ENCODE assay signal across 12 cellular contexts in the genomic region with DNA sequence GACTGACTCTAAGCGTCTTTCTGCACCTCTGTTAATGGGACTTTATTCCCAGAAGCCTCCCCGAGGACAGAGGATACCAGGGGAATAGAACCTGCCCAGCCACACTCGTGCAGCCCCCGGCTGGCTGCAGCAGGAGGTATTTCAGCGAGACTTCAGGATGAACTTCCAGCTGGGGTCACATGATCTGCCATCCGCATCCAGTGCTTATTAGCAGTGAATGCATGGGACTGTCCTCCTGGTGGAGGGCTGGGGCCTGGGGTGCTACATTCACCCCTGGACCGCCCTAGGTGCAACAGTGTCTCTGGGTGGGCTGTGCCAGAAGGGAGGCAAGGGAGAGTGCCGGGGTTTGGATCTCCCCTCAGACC. TPM values are rescaled to one million over a fixed set of nuclear protein-coding genes. Genes with fewer than 3 reads are reported as not detected.
DNase-seq lines count a peak whose midpoint lies in the region; ATAC-seq and TF ChIP-seq lines count a peak whose summit lies in the region.
"Had no signal": no experiment of that assay in that cellular context is flagged by ENCODE, and none has a peak within 500 bp of the region (broad histone marks: within the 10 kb centered on the region; RNA-seq: fewer than 3 reads in every experiment).

No MANE protein-coding gene starts in this region.

- TF ChIP-seq CTCF in stomach (IDR thresholded peaks at IDR 0.05) (no peak), foreskin keratinocyte (conservative IDR thresholded peaks at IDR 0.05) (no peak)

- no peak for ATAC-seq in foreskin keratinocyte

- H3K4me3 Mint-ChIP-seq in T-helper 2 cell treated with Interferon-gamma antibody and Interleukin-4, amounts not matched to agents 5 μg/mL and 100 μg/mL, for 36 hours: peak overlapping the region; percentile 51
- peak overlapping the region; percentile 65 for H3K4me3 Mint-ChIP-seq in activated naive CD8-positive, alpha-beta T cell

- no peaks in the 10 kb centered on the region for H3K4me1 Mint-ChIP-seq in T-helper 2 cell treated with Interferon-gamma antibody and Interleukin-4, amounts not matched to agents 5 μg/mL and 100 μg/mL, for 36 hours (ENCODE audit: low read depth)
- peaks cover 20% of the 10 kb centered on the region for H3K4me1 Mint-ChIP-seq in activated naive CD8-positive, alpha-beta T cell (ENCODE audit: low read depth)

- intact Hi-C loops in stomach (cut with DNase I; ENCODE audit: low total_unique reads): no loop called here

- WGBS in stomach, 5 donors: 80 to 91% (median 89%) methylated on average over 6 to 8 of the region's 8 CpGs

- peaks cover 29% of the 10 kb centered on the region for H3K27me3 Mint-ChIP-seq in T-helper 2 cell treated with Interferon-gamma antibody and Interleukin-4, amounts not matched to agents 5 μg/mL and 100 μg/mL, for 36 hours (ENCODE audit: low read depth)
- H3K27me3 Mint-ChIP-seq in activated naive CD8-positive, alpha-beta T cell: no peaks in the 10 kb centered on the region

- no peaks in the 10 kb centered on the region for H3K36me3 Mint-ChIP-seq in T-helper 2 cell treated with Interferon-gamma antibody and Interleukin-4, amounts not matched to agents 5 μg/mL and 100 μg/mL, for 36 hours (ENCODE audit: low read depth)
- no peaks in the 10 kb centered on the region for H3K36me3 Mint-ChIP-seq in activated naive CD8-positive, alpha-beta T cell

- no peak for TF ChIP-seq EP300 in stomach (IDR thresholded peaks at IDR 0.05)

- H3K9me3 ChIP-seq in stomach: no peaks in the 10 kb centered on the region

- peak overlapping the region; percentile 10 for H3K27ac Mint-ChIP-seq in T-helper 2 cell treated with Interferon-gamma antibody and Interleukin-4, amounts not matched to agents 5 μg/mL and 100 μg/mL, for 36 hours
- H3K27ac Mint-ChIP-seq in activated naive CD8-positive, alpha-beta T cell: no peak overlapping the region

- H3K27ac ChIP-seq in stomach: peak overlapping the region in 4 of 5 donors; percentile 61 to 89 (median 80)
- H3K27ac ChIP-seq in foreskin keratinocyte: no peak overlapping the region

- H3K36me3 ChIP-seq in stomach: peaks cover 0 to 2% (median under 1%) of the 10 kb centered on the region in 4 donors

- no peak for TF ChIP-seq POLR2A in stomach (IDR thresholded peaks at IDR 0.05)
- no peak for TF ChIP-seq POLR2A in erythroblast (IDR thresholded peaks at IDR 0.05; ENCODE audit: low read length)

- peaks cover 0 to 46% (median 11%) of the 10 kb centered on the region in 3 donors for H3K27me3 ChIP-seq in stomach
- peaks cover 51% of the 10 kb centered on the region for H3K27me3 ChIP-seq in foreskin keratinocyte

- no peaks in the 10 kb centered on the region for H3K9me3 Mint-ChIP-seq in T-helper 2 cell treated with Interferon-gamma antibody and Interleukin-4, amounts not matched to agents 5 μg/mL and 100 μg/mL, for 36 hours
- no peaks in the 10 kb centered on the region for H3K9me3 Mint-ChIP-seq in activated naive CD8-positive, alpha-beta T cell (ENCODE audit: low read depth)

- no peak for DNase-seq in T-helper 2 cell treated with Interferon-gamma antibody and Interleukin-4, amounts not matched to agents 5 μg/mL and 100 μg/mL, for 36 hours (ENCODE audit: low spot score)
- DNase-seq in T-helper 2 cell (no peak), islet precursor cell (peak; percentile 35), stomach (no peak), erythroblast (lab: John Stamatoyannopoulos, UW) (no peak), NCI-H446 treated with DMSO at 0.1 percent for 48 hours (lab: John Stamatoyannopoulos, UW) (no peak), foreskin keratinocyte (no peak)
- DNase-seq: stimulated activated naive CD4-positive, alpha-beta T cell treated with Interleukin-2 at 50 U/mL for 16 hours; SW 1271 had no signal

- peak overlapping the region; percentile 50 to 63 (median 62) for H3K4me3 ChIP-seq in stomach

- H3K4me1 ChIP-seq in stomach (peaks cover 40 to 74% (median 60%) of the 10 kb centered on the region in 4 donors), foreskin keratinocyte (no peaks in the 10 kb centered on the region)

RNA-seq across cellular contexts. Expression of a gene that starts 1.6 kb away (rescaled TPM):
- total RNA-seq in stomach (10 to 100 TPM in 1 of 5 donors, 1 to 10 TPM in 3, under 1 TPM in 1; 0.58 to 31.6 (median 1.5) TPM), foreskin keratinocyte (0.71 and 0.88 TPM in 2 replicates)
- polyA plus RNA-seq in stomach (1 to 10 TPM; 2.4 to 2.9 (median 2.8) TPM), foreskin keratinocyte (0.90 and 1.3 TPM in 2 replicates)

RNA-seq across cellular contexts. Expression of a gene that starts 14.6 kb away (rescaled TPM):
- total RNA-seq in stomach: not detected
- polyA plus RNA-seq in stomach: under 1 TPM in 1 of 3 donors, not detected in 2; 0.50 TPM
- total RNA-seq in foreskin keratinocyte: not detected in 2 replicates
- polyA plus RNA-seq in foreskin keratinocyte: not detected in 2 replicates
- total RNA-seq: renal cortical epithelial cell had no signal
- polyA plus RNA-seq: adipose tissue had no signal

RNA-seq across cellular contexts. Expression of a gene that starts 27.6 kb away (rescaled TPM):
- total RNA-seq in stomach (not detected), foreskin keratinocyte (not detected in 2 replicates)
- polyA plus RNA-seq in stomach (not detected), foreskin keratinocyte (not detected in 2 replicates)
- total RNA-seq: renal cortical epithelial cell had no signal

RNA-seq across cellular contexts. Expression of a gene that starts 37.8 kb away (rescaled TPM):
- total RNA-seq in stomach (not detected), foreskin keratinocyte (not detected in 2 replicates)
- polyA plus RNA-seq in stomach (not detected), foreskin keratinocyte (not detected in 2 replicates)
- total RNA-seq: renal cortical epithelial cell had no signal
- polyA plus RNA-seq: adipose tissue had no signal

RNA-seq across cellular contexts. Expression of a gene that starts 51.4 kb away (rescaled TPM):
- total RNA-seq in stomach (not detected), foreskin keratinocyte (not detected in 2 replicates)
- polyA plus RNA-seq in stomach (not detected), foreskin keratinocyte (not detected in 2 replicates)
- total RNA-seq: renal cortical epithelial cell had no signal
- polyA plus RNA-seq: adipose tissue had no signal
